Comparison of ENCODE assay signal across 8 cellular contexts in the genomic region with DNA sequence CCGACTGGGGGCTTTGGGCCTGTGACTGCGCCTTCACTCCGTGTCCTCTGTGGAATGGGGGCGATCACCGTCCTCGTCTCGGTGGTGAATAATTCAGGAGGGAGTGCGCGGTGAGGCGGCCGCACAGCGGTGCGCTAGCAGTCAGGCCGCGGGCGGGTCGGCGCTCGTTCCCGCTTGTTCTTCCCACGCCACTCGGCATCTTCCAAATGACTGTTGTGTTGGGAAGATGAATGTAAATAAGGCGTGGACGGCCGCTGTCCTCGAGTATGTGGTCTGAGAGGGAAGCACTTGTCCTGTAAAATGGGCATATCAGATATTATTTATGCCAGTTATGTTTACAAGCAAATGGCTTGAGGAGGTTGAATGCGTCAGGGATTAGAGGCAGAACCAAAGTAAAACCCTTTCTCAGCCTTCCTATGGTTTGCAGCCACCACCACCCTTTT. TPM values are rescaled to one million over a fixed set of nuclear protein-coding genes. Genes with fewer than 3 reads are reported as not detected.
DNase-seq lines count a peak whose midpoint lies in the region; ATAC-seq and TF ChIP-seq lines count a peak whose summit lies in the region.

No MANE protein-coding gene starts in this region.

- POLR2A ChIA-PET in Panc1 (lab: Charles Lee): no interaction called here

- H3K4me1 Mint-ChIP-seq in T-helper 1 cell treated with Interleukin-12 subunit alpha and Interleukin-12 subunit beta and Interleukin-4 antibody, amounts not matched to agents 30 μg/mL and 1 μg/mL, for 36 hours (ENCODE audit: low read depth): peaks cover 17% of the 10 kb centered on the region
- H3K4me1 Mint-ChIP-seq in neural progenitor cell: peaks cover 15% of the 10 kb centered on the region

- peaks cover 41% of the 10 kb centered on the region for H3K79me2 ChIP-seq in neural progenitor cell (ENCODE audit: low read depth)

- peaks cover 5% of the 10 kb centered on the region for H4K20me1 ChIP-seq in neural progenitor cell (ENCODE audit: low read depth)

- H3K4me1 ChIP-seq in Panc1 (ENCODE audit: control insufficient read depth, insufficient read depth, low read length) (no peaks in the 10 kb centered on the region), neural progenitor cell (peaks cover 12% of the 10 kb centered on the region)

- in situ Hi-C loops in Panc1 (cut with HindIII; ENCODE audit: low pct_unique_long_range_greater_than_20kb, low sequenced_read_pairs): no loop called here

- peak overlapping the region; percentile 79 for H3K4me2 ChIP-seq in neural progenitor cell

- H3K36me3 ChIP-seq in Panc1 (ENCODE audit: control insufficient read depth, insufficient read depth, low read length): peaks cover 5% of the 10 kb centered on the region
- no peaks in the 10 kb centered on the region for H3K36me3 ChIP-seq in neural progenitor cell

- CTCF ChIA-PET in Panc1 (lab: Charles Lee): no interaction called here

- TF ChIP-seq CTCF in Panc1 (IDR thresholded peaks at IDR 0.05) (no peak), epithelial cell of proximal tubule (conservative IDR thresholded peaks at IDR 0.05; ENCODE audit: low read depth, low read length) (peak; percentile 1), neural progenitor cell (IDR thresholded peaks at IDR 0.05) (peak; percentile 35)

- intact Hi-C loops in Panc1 (cut with micrococcal nuclease; ENCODE audit: unreplicated experiment): no loop called here

- H3K27ac Mint-ChIP-seq in T-helper 1 cell treated with Interleukin-12 subunit alpha and Interleukin-12 subunit beta and Interleukin-4 antibody, amounts not matched to agents 30 μg/mL and 1 μg/mL, for 36 hours: peak overlapping the region; percentile 90
- H3K27ac Mint-ChIP-seq in neural progenitor cell: peak overlapping the region; percentile 99

- peaks cover 5% of the 10 kb centered on the region for H3F3A ChIP-seq in neural progenitor cell (ENCODE audit: low read depth)

- H3K27me3 ChIP-seq in Panc1 (ENCODE audit: control insufficient read depth, insufficient read depth, low read length): no peaks in the 10 kb centered on the region
- no peaks in the 10 kb centered on the region for H3K27me3 ChIP-seq in neural progenitor cell

- DNase-seq in T-helper 1 cell (no peak), Panc1 (ENCODE audit: low read depth, low spot score) (no peak), epithelial cell of proximal tubule (ENCODE audit: low read depth) (no peak), neural progenitor cell (ENCODE audit: low spot score) (no peak), SKM-1 treated with dmso at 0.1 percent for 144 hours (lab: John Stamatoyannopoulos, UW; ENCODE audit: unreplicated experiment) (no peak), AG08396 (ENCODE audit: low spot score) (no peak)

- H3K27me3 Mint-ChIP-seq in T-helper 1 cell treated with Interleukin-12 subunit alpha and Interleukin-12 subunit beta and Interleukin-4 antibody, amounts not matched to agents 30 μg/mL and 1 μg/mL, for 36 hours (ENCODE audit: low read depth): no peaks in the 10 kb centered on the region
- H3K27me3 Mint-ChIP-seq in neural progenitor cell (ENCODE audit: insufficient read depth, low read depth): peaks cover 13% of the 10 kb centered on the region

- peak overlapping the region; percentile 94 to 95 for H3K4me3 ChIP-seq in Panc1 (ENCODE audit: low read depth in 2 of 2, low read length in 2 of 2)
- H3K4me3 ChIP-seq in epithelial cell of proximal tubule (ENCODE audit: low read depth, low read length): peak overlapping the region; percentile 99
- H3K4me3 ChIP-seq in neural progenitor cell: peak overlapping the region; percentile 85

- peak overlapping the region; percentile 81 for H2AFZ ChIP-seq in neural progenitor cell (replicated peaks)

- ATAC-seq in HG02623 (IDR thresholded peaks at IDR 0.05; ENCODE audit: unreplicated experiment) (peak; percentile 30), Panc1 (peak; percentile 57)

- peaks cover 3% of the 10 kb centered on the region for H3K36me3 Mint-ChIP-seq in T-helper 1 cell treated with Interleukin-12 subunit alpha and Interleukin-12 subunit beta and Interleukin-4 antibody, amounts not matched to agents 30 μg/mL and 1 μg/mL, for 36 hours (ENCODE audit: low read depth)
- no peaks in the 10 kb centered on the region for H3K36me3 Mint-ChIP-seq in neural progenitor cell

- peak overlapping the region; percentile 95 for H3K9ac ChIP-seq in neural progenitor cell

- BruUV-seq in Panc1 (replicated peaks; lab: Mats Ljungman, UMichigan): TSS peak; percentile 98

- H3K9me3 ChIP-seq in Panc1 (ENCODE audit: control insufficient read depth, insufficient read depth, low read depth, low read length) (no peaks in the 10 kb centered on the region), neural progenitor cell (ENCODE audit: low read depth) (no peaks in the 10 kb centered on the region)

- H3K4me3 Mint-ChIP-seq in T-helper 1 cell treated with Interleukin-12 subunit alpha and Interleukin-12 subunit beta and Interleukin-4 antibody, amounts not matched to agents 30 μg/mL and 1 μg/mL, for 36 hours: peak overlapping the region; percentile 88
- H3K4me3 Mint-ChIP-seq in neural progenitor cell: peak overlapping the region; percentile 99

- peak overlapping the region; percentile 57 for H3K27ac ChIP-seq in Panc1 (ENCODE audit: low read length)
- peak overlapping the region; percentile 88 for H3K27ac ChIP-seq in neural progenitor cell

- H3K9me3 Mint-ChIP-seq in T-helper 1 cell treated with Interleukin-12 subunit alpha and Interleukin-12 subunit beta and Interleukin-4 antibody, amounts not matched to agents 30 μg/mL and 1 μg/mL, for 36 hours: no peaks in the 10 kb centered on the region
- H3K9me3 Mint-ChIP-seq in neural progenitor cell: no peaks in the 10 kb centered on the region

RNA-seq across cellular contexts. Expression of gene VPS4B, which starts 0.6 kb away (rescaled TPM):
- total RNA-seq in Panc1 (2021; ENCODE audit: unreplicated experiment) (44.5 TPM), epithelial cell of proximal tubule (32.1 and 42.9 TPM in 2 replicates), neural progenitor cell (ENCODE audit: low replicate concordance) (25.4 and 42.2 TPM in 2 replicates)
- polyA plus RNA-seq in Panc1 (2012; ENCODE audit: insufficient read length): 26.7 TPM

RNA-seq across cellular contexts. Expression of gene SERPINB5, which starts 53.9 kb away (rescaled TPM):
- total RNA-seq in Panc1 (2021; ENCODE audit: unreplicated experiment) (not detected), epithelial cell of proximal tubule (0.17 TPM in 1 of 2 replicates, not detected in the other), neural progenitor cell (ENCODE audit: low replicate concordance) (0.09 TPM in 1 of 2 replicates, not detected in the other)
- polyA plus RNA-seq in Panc1 (2012; ENCODE audit: insufficient read length): not detected

RNA-seq across cellular contexts. Expression of gene KDSR, which starts 55.9 kb away (rescaled TPM):
- 29.8 TPM for total RNA-seq in Panc1 (2021; ENCODE audit: unreplicated experiment)
- 24.2 TPM for polyA plus RNA-seq in Panc1 (2012; ENCODE audit: insufficient read length)
- total RNA-seq in epithelial cell of proximal tubule: 25.4 and 38.3 TPM in 2 replicates
- 20.6 and 21.2 TPM in 2 replicates for total RNA-seq in neural progenitor cell (ENCODE audit: low replicate concordance)
